In genomic region chr1:228006793-228007053, GRCh38 we compare ENCODE assay signal across 14 cellular contexts. TPM values are rescaled to one million over a fixed set of nuclear protein-coding genes. Genes with fewer than 3 reads are reported as not detected.
DNase-seq lines count a peak whose midpoint lies in the region; ATAC-seq and TF ChIP-seq lines count a peak whose summit lies in the region.
"Had no signal": no experiment of that assay in that cellular context is flagged by ENCODE, and none has a peak within 500 bp of the region (broad histone marks: within the 10 kb centered on the region; RNA-seq: fewer than 3 reads in every experiment).

Gene WNT3A, plus strand, starts transcription at chr1:228006998. Its CDS starts 131 bp downstream, at chr1:228007129.

- no peaks in the 10 kb centered on the region for H3K9me3 ChIP-seq in WERI-Rb-1 (ENCODE audit: severe bottlenecking)
- no peaks in the 10 kb centered on the region for H3K9me3 ChIP-seq in iPS DF 6.9 (ENCODE audit: control insufficient read depth, insufficient read depth, low read length)
- H3K9me3 ChIP-seq in HAP-1: no peaks in the 10 kb centered on the region
- H3K9me3 ChIP-seq: ascending aorta, gastroesophageal sphincter had no signal

- H3K27me3 Mint-ChIP-seq in GM23338 (ENCODE audit: insufficient read depth, low read depth, poor library complexity) (peaks cover 90% of the 10 kb centered on the region), osteocyte (ENCODE audit: unreplicated experiment) (peaks cover 81% of the 10 kb centered on the region)

- H3K4me3 Mint-ChIP-seq in GM23338 (peak within 1 kb of the TSS; percentile 67), osteocyte (ENCODE audit: unreplicated experiment) (peak within 1 kb of the TSS; percentile 42)
- H3K4me3 Mint-ChIP-seq: activated CD4-positive, alpha-beta T cell treated with anti-CD3 and anti-CD28 coated beads for 36 hours; activated T-cell treated with anti-CD3 and anti-CD28 coated beads, Interleukin-2, amount 50 U/mL, for 24 hours had no signal

- in situ Hi-C loops in HAP-1 (cut with MboI; ENCODE audit: low sequenced_read_pairs): no loop called here

- ATAC-seq in GM23338: no peak
- ATAC-seq in HG02970 (IDR thresholded peaks at IDR 0.05; ENCODE audit: low FRiP score, unreplicated experiment): no peak
- ATAC-seq: activated CD4-positive, alpha-beta T cell treated with anti-CD3 and anti-CD28 coated beads for 36 hours; gastroesophageal sphincter had no signal

- peak within 1 kb of the TSS; percentile 90 for H2AFZ ChIP-seq in GM23338

- no peaks in the 10 kb centered on the region for H3K9me2 ChIP-seq in GM23338 (ENCODE audit: insufficient read depth)

- no CpG with 5 or more reads among the region's 47 CpGs for WGBS in iPS DF 6.9 (ENCODE audit: insufficient coverage, insufficient read length)

- H3K4me2 ChIP-seq in GM23338: peak within 1 kb of the TSS; percentile 80

- H3K4me1 ChIP-seq in GM23338 (ENCODE audit: insufficient read depth): peaks cover 27% of the 10 kb centered on the region
- H3K4me1 ChIP-seq in iPS DF 6.9 (ENCODE audit: control insufficient read depth, insufficient read depth, low read length): peaks cover 11% of the 10 kb centered on the region
- H3K4me1 ChIP-seq in HAP-1: no peaks in the 10 kb centered on the region
- H3K4me1 ChIP-seq: ascending aorta had no signal

- H3K27ac Mint-ChIP-seq in GM23338 (no peak within 1 kb of the TSS), osteocyte (ENCODE audit: unreplicated experiment) (no peak within 1 kb of the TSS)
- H3K27ac Mint-ChIP-seq: activated CD4-positive, alpha-beta T cell treated with anti-CD3 and anti-CD28 coated beads for 36 hours; activated T-cell treated with anti-CD3 and anti-CD28 coated beads, Interleukin-2, amount 50 U/mL, for 24 hours had no signal

- no peaks in the 10 kb centered on the region for H3K79me2 ChIP-seq in GM23338 (replicated peaks; ENCODE audit: insufficient read depth)

- H3F3A ChIP-seq in GM23338 (replicated peaks; ENCODE audit: low read depth): 0 out of 2 replicates have a peak, but pooled peaks cover 4% of the 10 kb centered on the region

- H3K4me1 Mint-ChIP-seq in GM23338 (peaks cover 33% of the 10 kb centered on the region), osteocyte (ENCODE audit: unreplicated experiment) (peaks cover 10% of the 10 kb centered on the region)

- H3K27ac ChIP-seq in GM23338 (ENCODE audit: low read depth) (no peak within 1 kb of the TSS), WERI-Rb-1 (no peak within 1 kb of the TSS), iPS DF 6.9 (ENCODE audit: low read length) (no peak within 1 kb of the TSS)
- H3K27ac ChIP-seq: ascending aorta, gastroesophageal sphincter had no signal

- TF ChIP-seq CTCF in GM23338 (conservative IDR thresholded peaks at IDR 0.05; ENCODE audit: low read depth in 2 of 2) (no peak), WERI-Rb-1 (IDR thresholded peaks at IDR 0.05; ENCODE audit: low read depth, low read length) (no peak), osteocyte (IDR thresholded peaks at IDR 0.05) (no peak)

- no peak for DNase-seq in GM23338 (ENCODE audit: low spot score)
- DNase-seq in WERI-Rb-1: no peak
- DNase-seq in iPS DF 6.9 (ENCODE audit: low read depth, low spot score): no peak
- DNase-seq in osteocyte (ENCODE audit: extremely low spot score, unreplicated experiment): no peak
- DNase-seq in COR-L47 (lab: John Stamatoyannopoulos, UW): no peak
- DNase-seq in HAP-1 (ENCODE audit: low spot score in 2 of 2): no peak
- DNase-seq in NCI-H446 treated with DMSO at 0.1 percent for 48 hours (lab: John Stamatoyannopoulos, UW): no peak
- DNase-seq: activated CD4-positive, alpha-beta T cell treated with anti-CD3 and anti-CD28 coated beads for 36 hours; NCI-H1048 had no signal

- H3K36me3 ChIP-seq in GM23338 (ENCODE audit: insufficient read depth) (no peaks in the 10 kb centered on the region), WERI-Rb-1 (no peaks in the 10 kb centered on the region), iPS DF 6.9 (ENCODE audit: control insufficient read depth, insufficient read depth, low read length) (no peaks in the 10 kb centered on the region), HAP-1 (replicated peaks) (no peaks in the 10 kb centered on the region)
- H3K36me3 ChIP-seq: ascending aorta, gastroesophageal sphincter had no signal

- peaks cover 3% of the 10 kb centered on the region; the same call in 1 of the 3 replicates for H3K9me3 Mint-ChIP-seq in GM23338
- H3K9me3 Mint-ChIP-seq in osteocyte (ENCODE audit: unreplicated experiment): no peaks in the 10 kb centered on the region
- H3K9me3 Mint-ChIP-seq: activated T-cell treated with anti-CD3 and anti-CD28 coated beads, Interleukin-2, amount 50 U/mL, for 24 hours had no signal

- no peaks in the 10 kb centered on the region; the same call in 1 of the 2 replicates for H4K20me1 ChIP-seq in GM23338 (replicated peaks; ENCODE audit: insufficient read depth)

- H3K4me3 ChIP-seq in GM23338: peak within 1 kb of the TSS; percentile 57
- peak within 1 kb of the TSS; percentile 14 for H3K4me3 ChIP-seq in WERI-Rb-1 (ENCODE audit: low read depth, low read length)
- peak within 1 kb of the TSS; percentile 25; the same call in 1 of the 2 replicates for H3K4me3 ChIP-seq in iPS DF 6.9 (ENCODE audit: low read length)
- H3K4me3 ChIP-seq in HAP-1: no peak within 1 kb of the TSS
- H3K4me3 ChIP-seq: ascending aorta had no signal

- H3K36me3 Mint-ChIP-seq in GM23338 (ENCODE audit: low read depth) (no peaks in the 10 kb centered on the region), osteocyte (ENCODE audit: unreplicated experiment) (no peaks in the 10 kb centered on the region)

- H3K27me3 ChIP-seq in GM23338 (ENCODE audit: insufficient read depth) (peaks cover 98% of the 10 kb centered on the region), WERI-Rb-1 (ENCODE audit: insufficient read depth, low read depth, severe bottlenecking) (peaks cover 41% of the 10 kb centered on the region), iPS DF 6.9 (ENCODE audit: control insufficient read depth, insufficient read depth, low read length) (peaks cover 72% of the 10 kb centered on the region), HAP-1 (ENCODE audit: low read depth) (peaks cover 14% of the 10 kb centered on the region)

TF ChIP-seq in GM23338, 12 proteins besides CTCF, POLR2A, EP300 and RAD21 (continues in another document):
- no peak for TF ChIP-seq JUNB (IDR thresholded peaks at IDR 0.05; ENCODE audit: unreplicated experiment)
- TF ChIP-seq, protein P1, sequence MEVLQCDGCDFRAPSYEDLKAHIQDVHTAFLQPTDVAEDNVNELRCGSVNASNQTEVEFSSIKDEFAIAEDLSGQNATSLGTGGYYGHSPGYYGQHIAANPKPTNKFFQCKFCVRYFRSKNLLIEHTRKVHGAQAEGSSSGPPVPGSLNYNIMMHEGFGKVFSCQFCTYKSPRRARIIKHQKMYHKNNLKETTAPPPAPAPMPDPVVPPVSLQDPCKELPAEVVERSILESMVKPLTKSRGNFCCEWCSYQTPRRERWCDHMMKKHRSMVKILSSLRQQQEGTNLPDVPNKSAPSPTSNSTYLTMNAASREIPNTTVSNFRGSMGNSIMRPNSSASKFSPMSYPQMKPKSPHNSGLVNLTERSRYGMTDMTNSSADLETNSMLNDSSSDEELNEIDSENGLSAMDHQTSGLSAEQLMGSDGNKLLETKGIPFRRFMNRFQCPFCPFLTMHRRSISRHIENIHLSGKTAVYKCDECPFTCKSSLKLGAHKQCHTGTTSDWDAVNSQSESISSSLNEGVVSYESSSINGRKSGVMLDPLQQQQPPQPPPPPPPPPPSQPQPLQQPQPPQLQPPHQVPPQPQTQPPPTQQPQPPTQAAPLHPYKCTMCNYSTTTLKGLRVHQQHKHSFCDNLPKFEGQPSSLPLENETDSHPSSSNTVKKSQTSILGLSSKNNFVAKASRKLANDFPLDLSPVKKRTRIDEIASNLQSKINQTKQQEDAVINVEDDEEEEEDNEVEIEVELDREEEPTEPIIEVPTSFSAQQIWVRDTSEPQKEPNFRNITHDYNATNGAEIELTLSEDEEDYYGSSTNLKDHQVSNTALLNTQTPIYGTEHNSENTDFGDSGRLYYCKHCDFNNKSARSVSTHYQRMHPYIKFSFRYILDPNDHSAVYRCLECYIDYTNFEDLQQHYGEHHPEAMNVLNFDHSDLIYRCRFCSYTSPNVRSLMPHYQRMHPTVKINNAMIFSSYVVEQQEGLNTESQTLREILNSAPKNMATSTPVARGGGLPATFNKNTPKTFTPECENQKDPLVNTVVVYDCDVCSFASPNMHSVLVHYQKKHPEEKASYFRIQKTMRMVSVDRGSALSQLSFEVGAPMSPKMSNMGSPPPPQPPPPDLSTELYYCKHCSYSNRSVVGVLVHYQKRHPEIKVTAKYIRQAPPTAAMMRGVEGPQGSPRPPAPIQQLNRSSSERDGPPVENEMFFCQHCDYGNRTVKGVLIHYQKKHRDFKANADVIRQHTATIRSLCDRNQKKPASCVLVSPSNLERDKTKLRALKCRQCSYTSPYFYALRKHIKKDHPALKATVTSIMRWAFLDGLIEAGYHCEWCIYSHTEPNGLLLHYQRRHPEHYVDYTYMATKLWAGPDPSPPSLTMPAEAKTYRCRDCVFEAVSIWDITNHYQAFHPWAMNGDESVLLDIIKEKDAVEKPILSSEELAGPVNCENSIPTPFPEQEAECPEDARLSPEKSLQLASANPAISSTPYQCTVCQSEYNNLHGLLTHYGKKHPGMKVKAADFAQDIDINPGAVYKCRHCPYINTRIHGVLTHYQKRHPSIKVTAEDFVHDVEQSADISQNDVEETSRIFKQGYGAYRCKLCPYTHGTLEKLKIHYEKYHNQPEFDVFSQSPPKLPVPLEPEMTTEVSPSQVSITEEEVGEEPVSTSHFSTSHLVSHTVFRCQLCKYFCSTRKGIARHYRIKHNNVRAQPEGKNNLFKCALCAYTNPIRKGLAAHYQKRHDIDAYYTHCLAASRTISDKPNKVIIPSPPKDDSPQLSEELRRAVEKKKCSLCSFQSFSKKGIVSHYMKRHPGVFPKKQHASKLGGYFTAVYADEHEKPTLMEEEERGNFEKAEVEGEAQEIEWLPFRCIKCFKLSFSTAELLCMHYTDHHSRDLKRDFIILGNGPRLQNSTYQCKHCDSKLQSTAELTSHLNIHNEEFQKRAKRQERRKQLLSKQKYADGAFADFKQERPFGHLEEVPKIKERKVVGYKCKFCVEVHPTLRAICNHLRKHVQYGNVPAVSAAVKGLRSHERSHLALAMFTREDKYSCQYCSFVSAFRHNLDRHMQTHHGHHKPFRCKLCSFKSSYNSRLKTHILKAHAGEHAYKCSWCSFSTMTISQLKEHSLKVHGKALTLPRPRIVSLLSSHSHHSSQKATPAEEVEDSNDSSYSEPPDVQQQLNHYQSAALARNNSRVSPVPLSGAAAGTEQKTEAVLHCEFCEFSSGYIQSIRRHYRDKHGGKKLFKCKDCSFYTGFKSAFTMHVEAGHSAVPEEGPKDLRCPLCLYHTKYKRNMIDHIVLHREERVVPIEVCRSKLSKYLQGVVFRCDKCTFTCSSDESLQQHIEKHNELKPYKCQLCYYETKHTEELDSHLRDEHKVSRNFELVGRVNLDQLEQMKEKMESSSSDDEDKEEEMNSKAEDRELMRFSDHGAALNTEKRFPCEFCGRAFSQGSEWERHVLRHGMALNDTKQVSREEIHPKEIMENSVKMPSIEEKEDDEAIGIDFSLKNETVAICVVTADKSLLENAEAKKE (CRISPR knock-in tag; IDR thresholded peaks at IDR 0.05): no peak

RNA-seq across cellular contexts. Expression of gene WNT3A, which starts in this region (rescaled TPM):
- 0.07 and 0.12 TPM in 2 replicates for total RNA-seq in GM23338 (2014; rRNA removed; shearing (Covaris generic))
- polyA plus RNA-seq in GM23338 (2016; fragmentation: Nextera tagmentation; extraction: Ambion mirVana): 0.40 and 0.65 TPM in 2 replicates
- total RNA-seq in osteocyte: not detected in 2 replicates
- total RNA-seq: activated CD4-positive, alpha-beta T cell treated with anti-CD3 and anti-CD28 coated beads for 36 hours; ascending aorta; gastroesophageal sphincter; osteoblast had no signal
